Comparison of ENCODE assay signal across 9 cellular contexts in genomic region chr4:174828845-174829701, GRCh38. TPM values are rescaled to one million over a fixed set of nuclear protein-coding genes. Genes with fewer than 3 reads are reported as not detected.
A peak's percentile ranks its signal among the peaks of the same experiment; 100 is the strongest.
DNase-seq lines count a peak whose midpoint lies in the region; ATAC-seq, FAIRE-seq and TF ChIP-seq lines count a peak whose summit lies in the region.
"Had no signal": no experiment of that assay in that cellular context is flagged by ENCODE, and none has a peak within 500 bp of the region (broad histone marks: within the 10 kb centered on the region; RNA-seq: fewer than 3 reads in every experiment).

GLRA3 (minus strand) TSS chr4:174829247; CDS start chr4:174828811, 436 bp downstream.

- H3K79me2 ChIP-seq in keratinocyte (ENCODE audit: control insufficient read depth, insufficient read depth, low read length), result no peaks in the 10 kb centered on the region

- H3K4me3 ChIP-seq in AG09309 (ENCODE audit: control insufficient read depth, low read depth, low read length) (peak within 1 kb of the TSS; percentile 43), brain microvascular endothelial cell (ENCODE audit: low read depth, low read length) (peak within 1 kb of the TSS; percentile 51), keratinocyte (ENCODE audit: control insufficient read depth in 2 of 3, extremely low read depth in 1 of 3, insufficient read depth in 2 of 3, low read depth in 1 of 3, low read length in 3 of 3) (peak within 1 kb of the TSS in 1 of 3 experiments; percentile 34)

- FAIRE-seq in keratinocyte (lab: Jason Lieb, UNC), result no peak

- no peak for DNase-seq in AG09309 (ENCODE audit: low read depth)
- DNase-seq in NCI-H82 (lab: John Stamatoyannopoulos, UW), result peak; percentile 94
- DNase-seq in brain microvascular endothelial cell, result peak; percentile 54
- no peak for DNase-seq in keratinocyte (ENCODE audit: low read depth, low spot score)
- peak in 33 of 49 donors; percentile 0 to 52 (median 6) for DNase-seq in substantia nigra (lab: John Stamatoyannopoulos, UW)

- H3K4me1 ChIP-seq in keratinocyte (ENCODE audit: control insufficient read depth, extremely low read depth, insufficient read depth, low read length), result no peaks in the 10 kb centered on the region

- H4K20me1 ChIP-seq in keratinocyte (ENCODE audit: control insufficient read depth, extremely low read depth, insufficient read depth, low read length), result no peaks in the 10 kb centered on the region

- in situ Hi-C loops in brain microvascular endothelial cell (cut with HindIII; ENCODE audit: low pct_ligation_motif_present, low sequenced_read_pairs), result no loop called here

- peak; percentile 69 for ATAC-seq in GM18520 (IDR thresholded peaks at IDR 0.05; ENCODE audit: unreplicated experiment)
- ATAC-seq in HG03354 (IDR thresholded peaks at IDR 0.05; ENCODE audit: poor library complexity, severe bottlenecking, unreplicated experiment), result peak; percentile 84
- no peak for ATAC-seq in GM21723 (IDR thresholded peaks at IDR 0.05; ENCODE audit: unreplicated experiment)
- ATAC-seq: left colon had no signal

- H3K9me1 ChIP-seq in keratinocyte (ENCODE audit: control insufficient read depth, extremely low read depth, insufficient read depth, low read length), result no peaks in the 10 kb centered on the region

- H3K36me3 ChIP-seq in brain microvascular endothelial cell (replicated peaks), result no peaks in the 10 kb centered on the region
- H3K36me3 ChIP-seq in keratinocyte (ENCODE audit: control insufficient read depth in 2 of 2, extremely low read depth in 1 of 2, insufficient read depth in 2 of 2, low read length in 2 of 2), result no peaks in the 10 kb centered on the region

- H3K27ac ChIP-seq in brain microvascular endothelial cell (no peak within 1 kb of the TSS), keratinocyte (ENCODE audit: control insufficient read depth, insufficient read depth, low read length) (no peak within 1 kb of the TSS), substantia nigra (ENCODE audit: low read depth, low read length, poor library complexity, severe bottlenecking) (no peak within 1 kb of the TSS)

- no peaks in the 10 kb centered on the region for H3K9me3 ChIP-seq in keratinocyte (ENCODE audit: control insufficient read depth, low read depth, low read length)

- H2AFZ ChIP-seq in keratinocyte (ENCODE audit: control insufficient read depth, low read length), result peak within 1 kb of the TSS; percentile 6

- no peaks in the 10 kb centered on the region for H3K27me3 ChIP-seq in brain microvascular endothelial cell (replicated peaks)
- no peaks in the 10 kb centered on the region for H3K27me3 ChIP-seq in keratinocyte (ENCODE audit: control insufficient read depth, extremely low read depth, insufficient read depth, low read length)

- dilution Hi-C loops in keratinocyte (cut with MboI; ENCODE audit: extremely low pct_ligation_motif_present, low sequenced_read_pairs), result no loop called here

- TF ChIP-seq CTCF in AG09309 (IDR thresholded peaks at IDR 0.05; ENCODE audit: control insufficient read depth, insufficient read depth, low read depth, low read length, missing control alignments), result no peak
- TF ChIP-seq CTCF in brain microvascular endothelial cell (IDR thresholded peaks at IDR 0.05; ENCODE audit: low read depth, low read length, missing control alignments), result no peak
- no peak for TF ChIP-seq CTCF in keratinocyte (optimal IDR thresholded peaks at IDR 0.05 in 1 of 3, IDR thresholded peaks at IDR 0.05 in 1 of 3, conservative IDR thresholded peaks at IDR 0.05 in 1 of 3; ENCODE audit: extremely low read depth in 1 of 3, insufficient read depth in 2 of 3, low read length in 3 of 3)

- H3K4me2 ChIP-seq in keratinocyte (ENCODE audit: control insufficient read depth, extremely low read depth, insufficient read depth, low read depth, low read length), result peak within 1 kb of the TSS; percentile 58

- H3K9ac ChIP-seq in keratinocyte (ENCODE audit: control insufficient read depth, extremely low read depth, insufficient read depth, low read length), result no peak within 1 kb of the TSS

RNA-seq across cellular contexts. Expression of gene GLRA3, which starts in this region (rescaled TPM):
- not detected in 3 replicates for polyA plus RNA-seq in keratinocyte
- polyA plus RNA-seq in keratinocyte (2011; ENCODE audit: low read depth), result not detected
- not detected in 2 replicates for polyA plus RNA-seq in keratinocyte (2011; cell fraction: cytosol; rRNA removed)
- polyA plus RNA-seq in keratinocyte (2011; cell fraction: nucleus; rRNA removed), result not detected in 2 replicates
- polyA plus RNA-seq in keratinocyte (2012; ENCODE audit: low replicate concordance), result not detected in 2 replicates
- polyA minus RNA-seq in keratinocyte, result not detected in 3 replicates
- not detected for polyA minus RNA-seq in keratinocyte (2011; cell fraction: cytosol; rRNA and poly(A)+ RNA removed)
- polyA minus RNA-seq in keratinocyte (2011; cell fraction: nucleus; rRNA and poly(A)+ RNA removed), result not detected in 2 replicates

Comparison
In these comparisons a context has a peak if more than half of its experiments do, and no peak if none do; other contexts are left out.
1. DNase-seq: peak in NCI-H82 (single experiment), brain microvascular endothelial cell (single experiment) and substantia nigra (33 of 49); none in AG09309 (single experiment) and keratinocyte (single experiment).